Comparison of ENCODE assay signal across 24 cellular contexts in the genomic region with DNA sequence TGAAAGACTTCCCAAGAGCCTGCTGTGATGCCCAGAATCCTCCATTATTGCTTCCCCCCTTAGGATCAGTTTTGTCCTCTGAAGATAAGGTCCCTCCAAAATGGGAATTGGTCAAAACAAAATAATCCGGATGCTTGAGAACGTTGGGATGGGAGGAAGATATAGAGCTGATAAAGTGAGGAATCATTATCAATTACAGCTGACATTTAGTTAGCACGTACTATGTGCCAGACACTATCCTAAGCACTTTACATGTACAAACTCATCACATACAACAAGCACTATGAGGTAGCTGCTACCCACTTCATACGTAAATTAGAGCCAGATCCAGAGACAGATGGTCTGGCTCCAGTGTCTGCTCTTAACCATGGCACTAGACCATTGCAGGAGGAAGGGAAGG.
"Had no signal": no experiment of that assay in that cellular context is flagged by ENCODE, and none has a peak within 500 bp of the region (broad histone marks: within the 10 kb centered on the region; RNA-seq: fewer than 3 reads in every experiment).

No MANE protein-coding gene starts in this region.

- H3K27ac Mint-ChIP-seq: activated B cell treated with CpG ODN at 0.5 μM for 24 hours; activated CD8-positive, alpha-beta T cell treated with anti-CD3 and anti-CD28 coated beads for 36 hours; activated naive CD4-positive, alpha-beta T cell treated with anti-CD3 and anti-CD28 coated beads, Interleukin-2, amount 50 U/mL, for 72 hours; activated naive CD8-positive, alpha-beta T cell treated with anti-CD3 and anti-CD28 coated beads, Interleukin-2, amount 10 ng/mL, durations not matched to agents 7 days and 5 days; activated T-helper 1 cell treated with anti-CD3 and anti-CD28 coated beads, Interleukin-12 subunit alpha, Interleukin-12 subunit beta, Interleukin-2, Interleukin-4 antibody, amounts not matched to agents 30 ng/mL and 10 ng/mL and 1 ng/mL, durations not matched to agents 14 hours and 24 hours and 36 hours; T-helper 17 cell; T-helper 2 cell treated with Interferon-gamma antibody and Interleukin-4, amounts not matched to agents 5 μg/mL and 100 μg/mL, for 36 hours had no signal

- H3K9me3 Mint-ChIP-seq: activated B cell treated with CpG ODN at 0.5 μM for 24 hours; activated CD8-positive, alpha-beta T cell treated with anti-CD3 and anti-CD28 coated beads for 36 hours; activated naive CD4-positive, alpha-beta T cell treated with anti-CD3 and anti-CD28 coated beads, Interleukin-2, amount 50 U/mL, for 72 hours; activated naive CD8-positive, alpha-beta T cell treated with anti-CD3 and anti-CD28 coated beads, Interleukin-2, amount 10 ng/mL, durations not matched to agents 7 days and 5 days; activated T-helper 1 cell treated with anti-CD3 and anti-CD28 coated beads, Interleukin-12 subunit alpha, Interleukin-12 subunit beta, Interleukin-2, Interleukin-4 antibody, amounts not matched to agents 30 ng/mL and 10 ng/mL and 1 ng/mL, durations not matched to agents 14 hours and 24 hours and 36 hours; T-helper 2 cell treated with Interferon-gamma antibody and Interleukin-4, amounts not matched to agents 5 μg/mL and 100 μg/mL, for 36 hours had no signal

- H3K36me3 Mint-ChIP-seq: activated naive CD4-positive, alpha-beta T cell treated with anti-CD3 and anti-CD28 coated beads, Interleukin-2, amount 50 U/mL, for 72 hours; activated naive CD8-positive, alpha-beta T cell treated with anti-CD3 and anti-CD28 coated beads, Interleukin-2, amount 10 ng/mL, durations not matched to agents 7 days and 5 days; brain had no signal

- H3K4me3 Mint-ChIP-seq: activated B cell treated with CpG ODN at 0.5 μM for 24 hours; activated CD8-positive, alpha-beta T cell treated with anti-CD3 and anti-CD28 coated beads for 36 hours; activated naive CD8-positive, alpha-beta T cell treated with anti-CD3 and anti-CD28 coated beads, Interleukin-2, amount 10 ng/mL, durations not matched to agents 7 days and 5 days; activated T-helper 1 cell treated with anti-CD3 and anti-CD28 coated beads, Interleukin-12 subunit alpha, Interleukin-12 subunit beta, Interleukin-2, Interleukin-4 antibody, amounts not matched to agents 30 ng/mL and 10 ng/mL and 1 ng/mL, durations not matched to agents 14 hours and 24 hours and 36 hours; brain; T-helper 17 cell; T-helper 2 cell treated with Interferon-gamma antibody and Interleukin-4, amounts not matched to agents 5 μg/mL and 100 μg/mL, for 36 hours had no signal

- DNase-seq: activated B cell treated with CpG ODN at 0.5 μM for 24 hours; activated CD4-positive, alpha-beta T cell treated with anti-CD3 and anti-CD28 coated beads for 48 hours; activated CD4-positive, alpha-beta T cell treated with anti-CD3 and anti-CD28 coated beads, Interleukin-2, amount 50 U/mL, for 1 hour; activated CD4-positive, alpha-beta T cell treated with anti-CD3 and anti-CD28 coated beads, Interleukin-2, amount 50 U/mL, for 48 hours; activated CD8-positive, alpha-beta memory T cell treated with anti-CD3 and anti-CD28 coated beads for 24 hours; activated CD8-positive, alpha-beta T cell treated with anti-CD3 and anti-CD28 coated beads for 36 hours; activated gamma-delta T cell treated with Interleukin-2 at 50 U/mL for 16 hours; activated naive CD4-positive, alpha-beta T cell treated with Interleukin-2 at 50 U/mL for 16 hours; activated naive CD8-positive, alpha-beta T cell treated with anti-CD3 and anti-CD28 coated beads, Interleukin-2, amount 10 ng/mL, durations not matched to agents 7 days and 5 days; activated T-cell treated with anti-CD3 and anti-CD28 coated beads, Interleukin-2, amount 50 U/mL, for 48 hours; central memory CD4-positive, alpha-beta T cell; cerebellar nuclear complex; colonic mucosa; effector CD8-positive, alpha-beta T cell; foreskin fibroblast; head of caudate nucleus; T-helper 1 cell; T-helper 17 cell; T1000; WERI-Rb-1 had no signal
